In the genomic region with DNA sequence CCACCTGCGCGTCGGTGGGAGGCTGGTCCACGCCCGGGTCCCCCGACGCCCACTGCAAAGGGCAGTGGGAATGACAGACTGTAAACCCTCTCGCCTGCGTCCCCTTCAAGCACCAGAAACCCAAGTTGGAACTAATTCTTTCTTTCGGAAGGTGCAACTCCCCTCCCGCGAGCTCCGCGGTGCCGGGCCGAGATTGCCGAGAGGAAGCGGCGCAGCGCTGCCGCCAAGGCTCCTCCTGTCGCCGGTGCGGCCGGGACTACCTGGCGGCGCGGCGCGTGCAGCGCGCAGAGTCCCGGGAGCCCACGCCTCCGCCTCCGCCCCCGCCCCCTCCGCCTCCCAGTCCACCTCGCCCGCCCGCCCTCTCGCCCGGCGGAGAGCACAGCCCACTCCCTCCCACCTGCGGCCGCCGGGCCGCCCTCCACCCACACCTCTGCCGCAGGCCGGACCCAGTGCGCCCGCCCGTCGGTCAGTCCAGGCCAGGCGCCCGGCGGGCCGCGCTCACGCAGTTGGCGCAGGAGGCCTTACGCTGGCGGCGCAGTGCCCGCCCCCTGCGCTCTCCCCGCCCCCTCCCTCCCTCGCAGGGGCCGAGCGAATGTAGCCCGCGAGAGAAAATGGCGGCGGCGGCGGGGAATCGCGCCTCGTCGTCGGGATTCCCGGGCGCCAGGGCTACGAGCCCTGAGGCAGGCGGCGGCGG, we compare ENCODE assay signal across 8 cellular contexts. TPM values are rescaled to one million over a fixed set of nuclear protein-coding genes. Genes with fewer than 3 reads are reported as not detected.
A peak's percentile ranks its signal among the peaks of the same experiment; 100 is the strongest.
DNase-seq lines count a peak whose midpoint lies in the region; ATAC-seq and TF ChIP-seq lines count a peak whose summit lies in the region.

A gene (plus strand): TSS at position 587 of the 694 bp plus-strand sequence. CDS start 25 bp downstream, at position 612.

- peak within 1 kb of the TSS; percentile 80 to 94 (median 91) for H3K4me3 ChIP-seq in breast epithelium
- H3K4me3 ChIP-seq in skin epidermis: peak within 1 kb of the TSS; percentile 50 to 91 (median 83)

- peak; percentile 38 for DNase-seq in DMS153 (lab: John Stamatoyannopoulos, UW)
- DNase-seq in DMS153 treated with DMSO at 0.1 percent for 48 hours (lab: John Stamatoyannopoulos, UW; ENCODE audit: unreplicated experiment): no peak
- DNase-seq in NCI-H187 treated with DMSO at 0.1 percent for 48 hours (lab: John Stamatoyannopoulos, UW): peak; percentile 41
- DNase-seq in breast epithelium (ENCODE audit: low spot score in 2 of 2): peak; percentile 77 to 90
- peak; percentile 89 for DNase-seq in iPS-NIHi11 (ENCODE audit: low spot score)

- H3K9me3 ChIP-seq in breast epithelium: no peaks in the 10 kb centered on the region

- TF ChIP-seq CTCF in VCaP (conservative IDR thresholded peaks at IDR 0.05) (peak; percentile 7; the same call in 1 of the 2 replicates), breast epithelium (IDR thresholded peaks at IDR 0.05) (no peak)

- peaks cover 0 to 4% of the 10 kb centered on the region in 2 donors for H3K4me1 ChIP-seq in breast epithelium

- H3K36me3 ChIP-seq in breast epithelium: no peaks in the 10 kb centered on the region

- no peaks in the 10 kb centered on the region for H3K27me3 ChIP-seq in breast epithelium

- intact Hi-C loops in breast epithelium (cut with DNase I; ENCODE audit: low total_unique reads): no loop called here

- H3K27ac ChIP-seq in VCaP (peak within 1 kb of the TSS; percentile 90), breast epithelium (peak within 1 kb of the TSS; percentile 97 to 99), skin epidermis (peak within 1 kb of the TSS; percentile 74 to 99 (median 96))

- ATAC-seq in HG02798 (IDR thresholded peaks at IDR 0.05; ENCODE audit: poor library complexity, unreplicated experiment): peak; percentile 70

- TF ChIP-seq POLR2A in breast epithelium (IDR thresholded peaks at IDR 0.05): peak; percentile 40

RNA-seq across cellular contexts. Expression of the gene that starts here (rescaled TPM):
- total RNA-seq in breast epithelium: 100 to 1,000 TPM in 1 of 3 donors, 10 to 100 TPM in 2; 14.9 to 138 (median 77.7) TPM
